In genomic region chr4:82077471-82077995, GRCh38 we compare ENCODE assay signal across 2 cellular contexts.
DNase-seq lines count a peak whose midpoint lies in the region; ATAC-seq and TF ChIP-seq lines count a peak whose summit lies in the region.
"Not testable (repeated sequence)": the region's sequence is repeated elsewhere in the genome, so short reads cannot be mapped to it uniquely, and the experiment has no call there.

No MANE protein-coding gene starts in this region.

- TF ChIP-seq CTCF in testis (IDR thresholded peaks at IDR 0.05): not testable (repeated sequence)

- peaks cover 30% of the 10 kb centered on the region for H3K27me3 Mint-ChIP-seq in central memory CD8-positive, alpha-beta T cell

- H3K27me3 ChIP-seq in testis: not testable (repeated sequence)

- H3K27ac Mint-ChIP-seq in central memory CD8-positive, alpha-beta T cell (ENCODE audit: low read depth): peak overlapping the region; percentile 45

- peak overlapping the region; percentile 21 to 44 for H3K4me3 ChIP-seq in testis

- not testable (repeated sequence) for H3K36me3 Mint-ChIP-seq in central memory CD8-positive, alpha-beta T cell (ENCODE audit: insufficient read depth)

- ATAC-seq in central memory CD8-positive, alpha-beta T cell (replicated peaks; ENCODE audit: extremely low read depth, poor library complexity, severe bottlenecking): not testable (repeated sequence)

- not testable (repeated sequence) for H3K27ac ChIP-seq in testis

- not testable (repeated sequence) for DNase-seq in central memory CD8-positive, alpha-beta T cell (ENCODE audit: low spot score in 2 of 2); testis

- not testable (repeated sequence) for H3K9me3 Mint-ChIP-seq in central memory CD8-positive, alpha-beta T cell

- H3K9me3 ChIP-seq in testis: not testable (repeated sequence)

- not testable (repeated sequence) for H3K4me3 Mint-ChIP-seq in central memory CD8-positive, alpha-beta T cell

- H3K4me1 ChIP-seq in testis: not testable (repeated sequence)

- H3K4me1 Mint-ChIP-seq in central memory CD8-positive, alpha-beta T cell: not testable (repeated sequence)

- 71% methylated on average over 23 of the region's 31 CpGs; no CpG with 5 or more reads in 1 of the 2 donors for WGBS in testis, 2 donors

- intact Hi-C loops in testis (cut with DNase I; ENCODE audit: low total_unique reads): not testable (repeated sequence)

- TF ChIP-seq POLR2A in testis (IDR thresholded peaks at IDR 0.05): not testable (repeated sequence)

- H3K36me3 ChIP-seq in testis (ENCODE audit: low read depth, missing control alignments): not testable (repeated sequence)
